25 cellular contexts compared by ENCODE assay signal in the genomic region with DNA sequence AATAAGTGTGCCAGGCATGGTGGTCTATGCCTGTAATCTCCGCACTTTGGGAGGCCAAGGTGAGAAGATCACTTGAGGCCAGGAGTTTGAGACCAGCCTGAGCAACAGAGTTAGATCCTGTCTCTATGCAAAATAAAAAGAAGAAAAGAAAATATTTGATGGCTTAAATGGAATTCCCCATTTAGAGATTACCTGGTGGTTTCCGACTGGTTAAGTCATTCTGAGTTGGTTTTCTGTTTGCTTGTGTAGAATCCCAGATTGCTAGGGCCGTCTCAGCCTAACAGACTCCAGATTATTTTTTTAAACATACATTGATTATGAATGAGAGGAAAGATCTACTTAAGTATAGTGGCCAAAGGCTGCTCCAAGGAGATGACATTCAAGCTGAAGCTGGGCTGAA. TPM values are rescaled to one million over a fixed set of nuclear protein-coding genes. Genes with fewer than 3 reads are reported as not detected.
"Had no signal": no experiment of that assay in that cellular context is flagged by ENCODE, and none has a peak within 500 bp of the region (broad histone marks: within the 10 kb centered on the region; RNA-seq: fewer than 3 reads in every experiment).

No MANE protein-coding gene starts in this region.

- H3K27ac ChIP-seq: heart left ventricle, parathyroid adenoma, thoracic aorta, vagina had no signal

- H3K9me3 Mint-ChIP-seq: activated T-helper 2 cell treated with anti-CD3 and anti-CD28 coated beads, Interferon-gamma antibody, Interleukin-2, Interleukin-4, amounts not matched to agents 10 μg/mL and 5 μg/mL and 100 μg/mL, durations not matched to agents 14 hours and 24 hours and 36 hours; dendritic cell treated with granulocyte-macrophage colony-stimulating factor and Interleukin-4, amounts not matched to agents 40 ng/mL and 50 ng/mL, for 4 days; stimulated activated effector memory CD8-positive, alpha-beta T cell treated with anti-CD3 and anti-CD28 coated beads, Interleukin-12 subunit alpha, Interleukin-12 subunit beta, amount 100 ng/mL, for 72 hours; type B pancreatic cell had no signal

- FAIRE-seq: endometrium, islet of Langerhans had no signal

- H3K27ac Mint-ChIP-seq: activated T-helper 2 cell treated with anti-CD3 and anti-CD28 coated beads, Interferon-gamma antibody, Interleukin-2, Interleukin-4, amounts not matched to agents 10 μg/mL and 5 μg/mL and 100 μg/mL, durations not matched to agents 14 hours and 24 hours and 36 hours; brain; dendritic cell treated with granulocyte-macrophage colony-stimulating factor and Interleukin-4, amounts not matched to agents 40 ng/mL and 50 ng/mL, for 4 days; nephron progenitor cell; stimulated activated effector memory CD8-positive, alpha-beta T cell treated with anti-CD3 and anti-CD28 coated beads, Interleukin-12 subunit alpha, Interleukin-12 subunit beta, amount 100 ng/mL, for 72 hours; type B pancreatic cell had no signal

- H3K4me1 Mint-ChIP-seq: brain had no signal

- H3K4me3 ChIP-seq: heart left ventricle, thoracic aorta, vagina had no signal

- H3K36me3 Mint-ChIP-seq: brain; stimulated activated effector memory CD8-positive, alpha-beta T cell treated with anti-CD3 and anti-CD28 coated beads, Interleukin-12 subunit alpha, Interleukin-12 subunit beta, amount 100 ng/mL, for 72 hours; type B pancreatic cell had no signal

- H3K4me3 Mint-ChIP-seq: brain; dendritic cell treated with granulocyte-macrophage colony-stimulating factor and Interleukin-4, amounts not matched to agents 40 ng/mL and 50 ng/mL, for 4 days; nephron progenitor cell; stimulated activated effector memory CD8-positive, alpha-beta T cell treated with anti-CD3 and anti-CD28 coated beads, Interleukin-12 subunit alpha, Interleukin-12 subunit beta, amount 100 ng/mL, for 72 hours; type B pancreatic cell had no signal

- DNase-seq: activated CD4-positive, alpha-beta T cell treated with anti-CD3 and anti-CD28 coated beads, Interleukin-2, amount 50 U/mL, for 48 hours; activated naive CD4-positive, alpha-beta T cell treated with Interleukin-2 at 50 U/mL for 16 hours; activated T-cell treated with anti-CD3 and anti-CD28 coated beads for 4 hours; aorta; effector CD4-positive, alpha-beta T cell; heart left ventricle; left ventricle myocardium superior; nephron progenitor cell; right cardiac atrium; stimulated activated CD4-positive, alpha-beta T cell treated with anti-CD3 and anti-CD28 coated beads, Interleukin-12 subunit alpha, Interleukin-12 subunit beta, amount 100 ng/mL, for 4 hours; T-helper 9 cell had no signal

- H3K4me1 ChIP-seq: parathyroid adenoma had no signal

- ATAC-seq: heart left ventricle; left ventricle myocardium superior; right cardiac atrium; stimulated activated effector memory CD8-positive, alpha-beta T cell treated with anti-CD3 and anti-CD28 coated beads, Interleukin-12 subunit alpha, Interleukin-12 subunit beta, amount 100 ng/mL, for 72 hours had no signal

- H3K9ac ChIP-seq: parathyroid adenoma had no signal

- H3K27me3 ChIP-seq: vagina had no signal

- H3K36me3 ChIP-seq: heart left ventricle, thoracic aorta, vagina had no signal

- H3K9me3 ChIP-seq: heart left ventricle, thoracic aorta, vagina had no signal

RNA-seq across cellular contexts. Expression of a gene that starts 22.9 kb away (rescaled TPM):
- total RNA-seq: chondrocyte, epithelial cell of proximal tubule, fibroblast of villous mesenchyme, left ventricle myocardium superior, pulmonary artery endothelial cell had no signal

RNA-seq across cellular contexts. Expression of a gene that starts 34.0 kb away (rescaled TPM):
- total RNA-seq: chondrocyte, fibroblast of villous mesenchyme, pulmonary artery endothelial cell had no signal
